ENCODE assay signal across 8 cellular contexts in the genomic region with DNA sequence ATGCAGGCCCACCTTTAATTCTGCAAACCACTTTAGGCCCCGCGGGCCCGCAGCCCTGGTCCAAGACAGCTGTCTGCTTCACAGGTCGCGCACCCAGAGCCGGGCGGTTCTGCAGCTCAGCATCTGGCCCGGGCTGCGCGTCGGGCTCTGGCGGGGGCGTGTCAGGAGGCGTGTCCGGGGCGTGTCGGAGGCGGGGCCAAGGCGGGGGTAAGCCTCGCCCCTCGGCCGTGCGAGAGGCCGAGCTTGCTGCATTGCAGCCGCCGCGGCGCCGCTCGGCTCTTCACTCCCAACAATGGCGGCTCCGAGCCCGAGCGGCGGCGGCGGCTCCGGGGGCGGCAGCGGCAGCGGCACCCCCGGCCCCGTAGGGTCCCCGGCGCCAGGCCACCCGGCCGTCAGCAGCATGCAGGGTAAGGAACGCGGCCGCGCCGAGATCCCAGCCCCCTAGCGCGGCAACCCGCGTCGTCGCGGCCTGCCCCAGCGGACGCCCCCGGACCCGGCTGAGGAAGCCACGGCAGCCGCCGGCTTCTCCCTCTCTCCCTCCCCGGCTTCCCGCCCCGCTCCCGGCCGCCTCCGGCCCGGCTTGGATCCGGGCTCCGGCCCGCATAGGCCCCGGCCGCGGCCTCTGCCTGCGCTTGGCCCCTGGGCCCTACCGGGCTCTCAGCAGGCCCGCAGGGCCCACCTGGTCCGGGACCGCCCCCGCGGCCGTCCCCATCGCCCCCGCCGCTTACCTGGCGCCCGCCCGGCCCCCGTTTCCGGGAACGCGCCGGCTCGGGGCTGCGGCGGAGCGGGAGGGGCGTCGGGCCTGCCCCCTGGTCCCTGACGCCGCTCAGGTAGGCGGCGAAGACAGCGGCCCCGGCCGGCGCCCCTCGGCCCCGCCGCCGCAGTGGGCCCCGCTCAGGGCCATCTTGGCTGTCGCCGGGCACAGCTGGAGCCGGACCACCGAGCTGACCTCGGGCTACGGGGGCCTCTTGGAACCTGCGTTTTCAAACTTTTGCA. TPM values are rescaled to one million over a fixed set of nuclear protein-coding genes. Genes with fewer than 3 reads are reported as not detected.
DNase-seq lines count a peak whose midpoint lies in the region; ATAC-seq, FAIRE-seq and TF ChIP-seq lines count a peak whose summit lies in the region.

TSS of gene MAP2K4 (plus strand) at position 283 of the 996 bp plus-strand sequence. CDS start at position 293, 10 bp downstream.

- DNase-seq in Calu3 (peak; percentile 91), HTR-8/SVneo (ENCODE audit: insufficient read length, low spot score) (peak; percentile 87), OCI-M1 (lab: John Stamatoyannopoulos, UW) (peak; percentile 83)
- peak; percentile 99 for DNase-seq in activated T-cell treated with anti-CD3 and anti-CD28 coated beads, Interleukin-2, amount 50 U/mL, for 1 hour
- DNase-seq in stimulated activated CD8-positive, alpha-beta memory T cell treated with anti-CD3 and anti-CD28 coated beads, Interleukin-7, amount 100 ng/mL, for 1 hour (ENCODE audit: low read depth in 2 of 2), result peak; percentile 96 to 97

- ATAC-seq in GM21367 (IDR thresholded peaks at IDR 0.05; ENCODE audit: unreplicated experiment), result peak; percentile 93

- peaks cover 8% of the 10 kb centered on the region for H3K36me3 Mint-ChIP-seq in Calu3 (ENCODE audit: insufficient read depth, unreplicated experiment)

- no peaks in the 10 kb centered on the region for H3K27me3 ChIP-seq in esophagus (ENCODE audit: control insufficient read depth in 1 of 2, insufficient read depth in 2 of 2, low read length in 2 of 2)
- no peaks in the 10 kb centered on the region for H3K27me3 ChIP-seq in muscle layer of colon (ENCODE audit: control insufficient read depth in 1 of 2, insufficient read depth in 2 of 2, low read length in 2 of 2)

- CTCF ChIA-PET in Calu3 (lab: Charles Lee), result interaction anchor here (0.5 to 1.6 kb wide), 2 partner anchors 23 to 81 kb away, joined by 3 read pairs; partner anchors contain the start of gene ZNF18

- BruUV-seq in Calu3 (replicated peaks; lab: Mats Ljungman, UMichigan), result no TSS peak

- H3K4me1 Mint-ChIP-seq in Calu3 (ENCODE audit: low read depth, unreplicated experiment), result peaks cover 8% of the 10 kb centered on the region

- peak within 1 kb of the TSS; percentile 81 to 91 for H3K27ac ChIP-seq in esophagus (ENCODE audit: low read depth in 2 of 2, low read length in 1 of 2)
- H3K27ac ChIP-seq in muscle layer of colon (ENCODE audit: low read depth, low read length), result peak within 1 kb of the TSS; percentile 82

- H3K4me1 ChIP-seq in esophagus (ENCODE audit: control insufficient read depth in 2 of 2, insufficient read depth in 2 of 2, low read length in 1 of 2) (peaks cover 3 to 4% of the 10 kb centered on the region in 2 donors), muscle layer of colon (ENCODE audit: insufficient read depth, low read length) (peaks cover 30% of the 10 kb centered on the region)

- H3K36me3 ChIP-seq in esophagus (ENCODE audit: control insufficient read depth in 2 of 2, insufficient read depth in 2 of 2, low read length in 1 of 2) (no peaks in the 10 kb centered on the region), muscle layer of colon (ENCODE audit: insufficient read depth, low read length) (no peaks in the 10 kb centered on the region)

- H3K9ac ChIP-seq in muscle layer of colon (ENCODE audit: low read length), result peak within 1 kb of the TSS; percentile 65

- no peak for TF ChIP-seq CTCF in Calu3 (IDR thresholded peaks at IDR 0.05; ENCODE audit: unreplicated experiment)

- 1% methylated on average over 73 to 124 of the region's 124 CpGs for WGBS in esophagus, 2 donors

- no peaks in the 10 kb centered on the region for H3K27me3 Mint-ChIP-seq in Calu3 (ENCODE audit: unreplicated experiment)

- H3K4me3 ChIP-seq in esophagus (ENCODE audit: low read depth in 1 of 2, low read length in 2 of 2) (peak within 1 kb of the TSS; percentile 88 to 98), muscle layer of colon (ENCODE audit: low read depth in 1 of 2, low read length in 2 of 2) (peak within 1 kb of the TSS; percentile 62 to 86)

- H3K27ac Mint-ChIP-seq in Calu3 (ENCODE audit: unreplicated experiment), result no peak within 1 kb of the TSS

- peak; percentile 87 for FAIRE-seq in HTR-8/SVneo (lab: Jason Lieb, UNC)

- H3K4me3 Mint-ChIP-seq in Calu3 (ENCODE audit: low read depth, unreplicated experiment), result peak within 1 kb of the TSS; percentile 54

- H3K9me3 ChIP-seq in esophagus (ENCODE audit: control insufficient read depth in 2 of 2, insufficient read depth in 1 of 2, low read depth in 1 of 2, low read length in 1 of 2) (no peaks in the 10 kb centered on the region), muscle layer of colon (ENCODE audit: low read length) (no peaks in the 10 kb centered on the region)

- H3K9me3 Mint-ChIP-seq in Calu3 (ENCODE audit: low read depth, unreplicated experiment), result no peaks in the 10 kb centered on the region

- intact Hi-C loops in Calu3 (cut with micrococcal nuclease; ENCODE audit: unreplicated experiment), result no loop called here

RNA-seq across cellular contexts. Expression of gene MAP2K4, which starts in this region (rescaled TPM):
- 16.1 TPM in 2 replicates for total RNA-seq in Calu3 (2022)
- 10 to 100 TPM; 13.6 to 16.5 TPM for polyA plus RNA-seq in esophagus

Comparison
In these comparisons a context has a peak if more than half of its experiments do, and no peak if none do; other contexts are left out.
1. Peak in every context shown above with its lines: DNase-seq, ATAC-seq, H3K4me3 ChIP-seq and H3K27ac ChIP-seq.